ENCODE assay signal across 31 cellular contexts in the genomic region with DNA sequence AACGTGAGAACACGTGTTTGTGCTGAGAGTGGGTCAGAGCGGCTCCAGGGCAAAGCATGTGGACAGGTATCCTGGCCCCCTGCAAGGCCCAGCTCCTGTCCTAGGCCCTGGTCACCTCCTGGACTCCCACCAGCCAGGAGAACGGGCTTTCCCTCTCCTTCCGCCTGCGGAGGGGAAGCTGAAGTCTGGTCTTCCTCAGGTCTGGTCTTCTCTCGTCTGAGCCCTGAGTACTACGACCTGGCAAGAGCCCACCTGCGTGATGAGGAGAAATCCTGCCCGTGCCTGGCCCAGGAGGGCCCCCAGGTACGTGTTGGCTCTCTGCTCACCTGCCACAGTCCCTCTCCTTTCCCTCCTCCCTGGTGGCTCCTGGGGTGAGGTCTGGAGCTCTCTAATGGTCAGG. TPM values are rescaled to one million over a fixed set of nuclear protein-coding genes. Genes with fewer than 3 reads are reported as not detected.
DNase-seq lines count a peak whose midpoint lies in the region; ATAC-seq and TF ChIP-seq lines count a peak whose summit lies in the region.
"Had no signal": no experiment of that assay in that cellular context is flagged by ENCODE, and none has a peak within 500 bp of the region (broad histone marks: within the 10 kb centered on the region; RNA-seq: fewer than 3 reads in every experiment).

No MANE protein-coding gene starts in this region.

- H3K27ac Mint-ChIP-seq in effector memory CD8-positive, alpha-beta T cell = peak overlapping the region; percentile 90 to 97
- no peak overlapping the region for H3K27ac Mint-ChIP-seq in osteocyte (ENCODE audit: unreplicated experiment)
- H3K27ac Mint-ChIP-seq: memory B cell, type B pancreatic cell had no signal

- ATAC-seq in IMR-90 (ENCODE audit: low read depth) (no peak), GM19455 (IDR thresholded peaks at IDR 0.05; ENCODE audit: unreplicated experiment) (no peak)
- ATAC-seq in effector memory CD8-positive, alpha-beta T cell (replicated peaks) = no peak

- peak overlapping the region; percentile 33; the same call in 1 of the 3 replicates for H2BK15ac ChIP-seq in IMR-90 (ENCODE audit: low read depth, low read length)

- TF ChIP-seq EP300 in suprapubic skin (IDR thresholded peaks at IDR 0.05) = no peak

- H3K79me1 ChIP-seq in IMR-90 (ENCODE audit: low read depth in 1 of 2, low read length in 2 of 2) = no peaks in the 10 kb centered on the region

- H3K36me3 ChIP-seq in IMR-90 (ENCODE audit: control insufficient read depth, insufficient read depth, low read length) (no peaks in the 10 kb centered on the region), suprapubic skin (no peaks in the 10 kb centered on the region)
- H3K36me3 ChIP-seq: BLaER1, left lung, neutrophil, prostate gland, sigmoid colon had no signal

- H3K4me1 ChIP-seq in IMR-90 (ENCODE audit: control insufficient read depth, insufficient read depth, low read length) (peaks cover 3% of the 10 kb centered on the region; the same call in 1 of the 2 replicates), suprapubic skin (no peaks in the 10 kb centered on the region)
- H3K4me1 ChIP-seq: prostate gland, sigmoid colon had no signal

- H2AK5ac ChIP-seq in IMR-90 (ENCODE audit: low read depth, low read length) = no peak overlapping the region

- H3K27ac ChIP-seq in IMR-90 (ENCODE audit: insufficient read depth, low read length) (no peak overlapping the region), suprapubic skin (no peak overlapping the region)
- H3K27ac ChIP-seq: BLaER1, left lung, prostate gland, sigmoid colon, SK-N-MC had no signal

- H3K4me2 ChIP-seq in IMR-90 (ENCODE audit: low read depth, low read length) = no peak overlapping the region
- H3K4me2 ChIP-seq: BLaER1 had no signal

- dilution Hi-C loops in IMR-90 (cut with HindIII; ENCODE audit: low sequenced_read_pairs, unreplicated experiment) = no loop called here

- no peak overlapping the region for H2BK20ac ChIP-seq in IMR-90 (ENCODE audit: low read depth, low read length)

- no peak overlapping the region for H2AFZ ChIP-seq in IMR-90 (replicated peaks; ENCODE audit: low read length, poor library complexity)

- peak overlapping the region; percentile 79 to 89 for H3K4me3 Mint-ChIP-seq in effector memory CD8-positive, alpha-beta T cell
- H3K4me3 Mint-ChIP-seq in osteocyte (ENCODE audit: unreplicated experiment) = no peak overlapping the region
- H3K4me3 Mint-ChIP-seq: H9, memory B cell, type B pancreatic cell had no signal

- peaks cover 6% of the 10 kb centered on the region; the same call in 1 of the 2 replicates for H3K9me1 ChIP-seq in IMR-90 (ENCODE audit: insufficient read depth, low read length)

- H3K14ac ChIP-seq in IMR-90 (replicated peaks; ENCODE audit: low read depth, low read length) = no peak overlapping the region

- 100% methylated on average over 6 of the region's 11 CpGs; no CpG with 5 or more reads in 1 of the 2 experiments for WGBS in IMR-90 (ENCODE audit: extremely low coverage in 2 of 2, insufficient read length in 1 of 2), 2 experiments
- 85% methylated on average over 11 of the region's 11 CpGs for WGBS in suprapubic skin

- peaks cover 77% of the 10 kb centered on the region for H3K36me3 Mint-ChIP-seq in effector memory CD8-positive, alpha-beta T cell (ENCODE audit: insufficient read depth)
- no peaks in the 10 kb centered on the region for H3K36me3 Mint-ChIP-seq in osteocyte (ENCODE audit: unreplicated experiment)
- H3K36me3 Mint-ChIP-seq: memory B cell, type B pancreatic cell had no signal

- CTCF ChIA-PET in IMR-90 (lab: Yijun Ruan, JAX) = no interaction called here

- intact Hi-C loops in IMR-90 (cut with micrococcal nuclease) = no loop called here

- H3K27me3 Mint-ChIP-seq in effector memory CD8-positive, alpha-beta T cell = peaks cover 0 to 6% of the 10 kb centered on the region in 2 donors
- no peaks in the 10 kb centered on the region for H3K27me3 Mint-ChIP-seq in osteocyte (ENCODE audit: unreplicated experiment)

- no peaks in the 10 kb centered on the region for H4K20me1 ChIP-seq in IMR-90 (ENCODE audit: insufficient read depth, low read length)
- H4K20me1 ChIP-seq: BLaER1 had no signal

- POLR2A ChIA-PET in IMR-90 (lab: Charles Lee; ENCODE audit: unreplicated experiment) = no interaction called here

- H2BK5ac ChIP-seq in IMR-90 (ENCODE audit: low read depth, low read length, poor library complexity, severe bottlenecking) = no peak overlapping the region

- no peak for TF ChIP-seq CTCF in IMR-90 (conservative IDR thresholded peaks at IDR 0.05; ENCODE audit: low read depth, low read length)
- no peak for TF ChIP-seq CTCF in osteocyte (IDR thresholded peaks at IDR 0.05)
- TF ChIP-seq CTCF in suprapubic skin (IDR thresholded peaks at IDR 0.05) = no peak

- no peak overlapping the region for H3K9ac ChIP-seq in IMR-90 (ENCODE audit: low read depth, low read length)
- H3K9ac ChIP-seq: BLaER1 had no signal

- no peak overlapping the region for H2AK9ac ChIP-seq in IMR-90 (replicated peaks; ENCODE audit: low read depth, low read length, poor library complexity)

- H3K27me3 ChIP-seq in IMR-90 (ENCODE audit: control insufficient read depth, insufficient read depth, low read length) (peaks cover 6% of the 10 kb centered on the region; the same call in 1 of the 2 replicates), suprapubic skin (no peaks in the 10 kb centered on the region)
- H3K27me3 ChIP-seq: BLaER1, left lung, neutrophil, sigmoid colon had no signal

- peak; percentile 13 for DNase-seq in activated effector memory CD4-positive, alpha-beta T cell treated with anti-CD3 and anti-CD28 coated beads, Interleukin-2, amount 50 U/mL, for 16 hours
- DNase-seq in activated effector memory CD4-positive, alpha-beta T cell treated with Interleukin-2 at 50 U/mL for 16 hours = no peak
- DNase-seq in IMR-90 (no peak), osteocyte (ENCODE audit: extremely low spot score, unreplicated experiment) (peak; percentile 78), suprapubic skin (ENCODE audit: low spot score in 2 of 2) (no peak), AG08395 (ENCODE audit: low spot score) (no peak)
- DNase-seq in effector memory CD8-positive, alpha-beta T cell = no peak
- DNase-seq: activated CD4-positive, alpha-beta T cell treated with anti-CD3 and anti-CD28 coated beads for 1 hour; Caco-2; DMS53; glutamatergic neuron; H9; left lung; MV-4-11; NCI-H1436; NCI-H2081 treated with DMSO at 0.1 percent for 48 hours; NCI-H2227 treated with DMSO at 0.1 percent for 48 hours; NCI-H526 treated with DMSO at 0.1 percent for 48 hours; NK-92 treated with Interleukin-12 subunit alpha and Interleukin-12 subunit beta, amount 100 ng/mL, for 24 hours; sigmoid colon; stimulated activated CD4-positive, alpha-beta T cell treated with anti-CD3 and anti-CD28 coated beads, Interleukin-4, amount 100 ng/mL, for 1 hour had no signal

- no peaks in the 10 kb centered on the region for H3K9me3 Mint-ChIP-seq in effector memory CD8-positive, alpha-beta T cell
- H3K9me3 Mint-ChIP-seq in osteocyte (ENCODE audit: unreplicated experiment) = no peaks in the 10 kb centered on the region
- H3K9me3 Mint-ChIP-seq: H9, memory B cell, type B pancreatic cell had no signal

- H4K91ac ChIP-seq in IMR-90 (ENCODE audit: insufficient read depth, low read depth, low read length) = no peak overlapping the region; the same call in 1 of the 2 replicates

- no TSS peak for BruUV-seq in IMR-90 (replicated peaks; lab: Mats Ljungman, UMichigan)

- H3K18ac ChIP-seq in IMR-90 (ENCODE audit: low read depth, low read length) = no peak overlapping the region

- H3K4me1 Mint-ChIP-seq in effector memory CD8-positive, alpha-beta T cell (ENCODE audit: low read depth in 2 of 2) = peaks cover 12 to 36% of the 10 kb centered on the region in 2 donors
- peaks cover 2% of the 10 kb centered on the region for H3K4me1 Mint-ChIP-seq in osteocyte (ENCODE audit: unreplicated experiment)

- no peak overlapping the region for H4K8ac ChIP-seq in IMR-90 (ENCODE audit: low read depth in 2 of 2, low read length in 2 of 2)

- H3K23ac ChIP-seq in IMR-90 (ENCODE audit: low read depth, low read length) = no peak overlapping the region

- no peak for TF ChIP-seq RAD21 in IMR-90 (IDR thresholded peaks at IDR 0.05; ENCODE audit: low read length)

- H3K4me3 ChIP-seq in IMR-90 (ENCODE audit: insufficient read depth, low read depth, low read length) (no peak overlapping the region), suprapubic skin (no peak overlapping the region)
- H3K4me3 ChIP-seq: BLaER1, left lung, prostate gland, sigmoid colon, SK-N-MC had no signal

- TF ChIP-seq POLR2A in IMR-90 (IDR thresholded peaks at IDR 0.05; ENCODE audit: low read depth, low read length) (no peak), suprapubic skin (IDR thresholded peaks at IDR 0.05) (no peak)

- in situ Hi-C loops in IMR-90 (cut with MboI; ENCODE audit: low sequenced_read_pairs) = no loop called here

- no peak overlapping the region for H3K56ac ChIP-seq in IMR-90 (ENCODE audit: extremely low read depth, insufficient read depth, low read length)

- H2BK120ac ChIP-seq in IMR-90 (ENCODE audit: low read depth, low read length) = no peak overlapping the region

- H3K4ac ChIP-seq in IMR-90 (ENCODE audit: low read depth, low read length) = peak overlapping the region; percentile 32; the same call in 1 of the 2 replicates

- H3K9me3 ChIP-seq in IMR-90 (ENCODE audit: control insufficient read depth, insufficient read depth, low read length) (no peaks in the 10 kb centered on the region), suprapubic skin (no peaks in the 10 kb centered on the region)
- H3K9me3 ChIP-seq: BLaER1, Caco-2, left lung, neutrophil, prostate gland, sigmoid colon had no signal

- no peak overlapping the region for H4K5ac ChIP-seq in IMR-90 (ENCODE audit: low read depth, low read length)

RNA-seq across cellular contexts. Expression of a gene that starts 1.0 kb away (rescaled TPM):
- total RNA-seq in IMR-90 (2012; rRNA removed) = not detected in 2 replicates
- polyA plus RNA-seq in IMR-90 (2012; rRNA removed) = not detected in 2 replicates
- polyA plus RNA-seq in IMR-90 (2012; cell fraction: cytosol; rRNA removed) = not detected in 2 replicates
- polyA plus RNA-seq in IMR-90 (2012; cell fraction: nucleus; rRNA removed; ENCODE audit: low replicate concordance) = 0.13 and 0.24 TPM in 2 replicates
- total RNA-seq in osteocyte = not detected in 2 replicates
- total RNA-seq in suprapubic skin = 1 to 10 TPM in 3 of 4 donors, not detected in 1; 1.6 to 4.8 (median 1.9) TPM
- total RNA-seq: Caco-2, H9, LHCN-M2 had no signal

RNA-seq across cellular contexts. Expression of a gene that starts 27.1 kb away (rescaled TPM):
- total RNA-seq in IMR-90 (2012; rRNA removed) = not detected in 2 replicates
- polyA plus RNA-seq in IMR-90 (2012; rRNA removed) = not detected in 2 replicates
- 0.07 TPM in 1 of 2 replicates, not detected in the other for polyA plus RNA-seq in IMR-90 (2012; cell fraction: cytosol; rRNA removed)
- not detected in 2 replicates for polyA plus RNA-seq in IMR-90 (2012; cell fraction: nucleus; rRNA removed; ENCODE audit: low replicate concordance)
- total RNA-seq in osteocyte = not detected in 2 replicates
- not detected for total RNA-seq in suprapubic skin
- total RNA-seq: Caco-2, cardiac septum, H9, LHCN-M2, sigmoid colon, subcutaneous adipose tissue had no signal

RNA-seq across cellular contexts. Expression of a gene that starts 58.7 kb away (rescaled TPM):
- total RNA-seq in IMR-90 (2012; rRNA removed) = 7.8 and 7.9 TPM in 2 replicates
- 9.0 and 11.2 TPM in 2 replicates for polyA plus RNA-seq in IMR-90 (2012; rRNA removed)
- 6.2 and 7.6 TPM in 2 replicates for polyA plus RNA-seq in IMR-90 (2012; cell fraction: cytosol; rRNA removed)
- polyA plus RNA-seq in IMR-90 (2012; cell fraction: nucleus; rRNA removed; ENCODE audit: low replicate concordance) = 5.0 and 13.0 TPM in 2 replicates
- total RNA-seq in osteocyte = 5.9 and 7.1 TPM in 2 replicates
- 10 to 100 TPM in 3 of 4 donors, 1 to 10 TPM in 1; 9.7 to 30.3 (median 27.3) TPM for total RNA-seq in suprapubic skin
- total RNA-seq: Caco-2 had no signal

Comparison
In these comparisons a context has a peak if more than half of its experiments do, and no peak if none do; other contexts are left out.
1. DNase-seq: peak in activated effector memory CD4-positive, alpha-beta T cell treated with anti-CD3 and anti-CD28 coated beads, Interleukin-2, amount 50 U/mL, for 16 hours (single experiment) and osteocyte (single experiment); none in activated effector memory CD4-positive, alpha-beta T cell treated with Interleukin-2 at 50 U/mL for 16 hours (single experiment), IMR-90 (single experiment), effector memory CD8-positive, alpha-beta T cell (0 of 3), suprapubic skin (0 of 2) and AG08395 (single experiment).